28 cellular contexts compared by ENCODE assay signal in the genomic region with DNA sequence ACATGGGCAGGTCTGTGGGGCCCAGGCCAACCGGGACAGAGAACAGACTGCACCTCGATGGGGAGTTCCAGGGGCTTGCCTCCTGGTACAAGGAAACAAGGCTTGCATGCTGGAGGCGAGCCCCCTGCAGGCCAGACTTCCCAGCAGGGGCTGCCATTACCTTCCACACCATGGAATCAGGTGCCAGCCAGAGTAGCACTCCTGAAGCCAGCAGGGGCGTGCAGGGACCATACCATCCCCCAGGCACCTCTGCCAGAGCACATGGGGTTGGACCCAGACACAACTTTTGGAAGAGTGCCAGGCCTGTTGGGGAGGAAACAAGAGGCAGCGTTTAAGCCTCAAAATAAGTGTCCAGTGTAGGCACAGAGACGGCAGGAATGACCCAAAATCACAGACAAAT. TPM values are rescaled to one million over a fixed set of nuclear protein-coding genes. Genes with fewer than 3 reads are reported as not detected.
DNase-seq lines count a peak whose midpoint lies in the region; ATAC-seq and TF ChIP-seq lines count a peak whose summit lies in the region.
"Had no signal": no experiment of that assay in that cellular context is flagged by ENCODE, and none has a peak within 500 bp of the region (broad histone marks: within the 10 kb centered on the region; RNA-seq: fewer than 3 reads in every experiment).

No MANE protein-coding gene starts in this region.

- H3K79me2 ChIP-seq in H9 (ENCODE audit: insufficient read depth, low read length) (no peaks in the 10 kb centered on the region), neural progenitor cell (ENCODE audit: low read depth) (no peaks in the 10 kb centered on the region)

- H3K4me2 ChIP-seq in H9 (ENCODE audit: insufficient read depth, insufficient read length, low read length), result no peak overlapping the region
- no peak overlapping the region for H3K4me2 ChIP-seq in neural progenitor cell

- no peak for ATAC-seq in HG03439 (IDR thresholded peaks at IDR 0.05; ENCODE audit: unreplicated experiment)
- no peak for ATAC-seq in activated T-helper 17 cell treated with anti-CD3 and anti-CD28 coated beads, Interleukin-2, amount 50 U/mL, for 72 hours (replicated peaks)
- ATAC-seq: activated T-cell treated with anti-CD3 and anti-CD28 coated beads, Interleukin-2, amount 50 U/mL, for 4 hours; left lobe of liver; naive thymus-derived CD8-positive, alpha-beta T cell; right cardiac atrium; stimulated activated naive B cell treated with anti-CD40 and anti-IgM and Interleukin-4, amounts not matched to agents 10 μg/mL and 1 μg/mL and 100 μg/mL, for 72 hours had no signal

- H3T11ph ChIP-seq in H9 (ENCODE audit: low read length), result no peak overlapping the region

- no peak overlapping the region for H3K4me3 ChIP-seq in neural progenitor cell
- H3K4me3 ChIP-seq: adrenal gland, heart left ventricle, ovary, SJCRH30, vagina had no signal

- H3K4me1 Mint-ChIP-seq in H9 (no peaks in the 10 kb centered on the region; a peak in 1 of 4 replicates), neural progenitor cell (no peaks in the 10 kb centered on the region)
- H3K4me1 Mint-ChIP-seq in activated T-helper 17 cell treated with anti-CD3 and anti-CD28 coated beads, Interleukin-2, amount 50 U/mL, for 72 hours, result no peaks in the 10 kb centered on the region
- H3K4me1 Mint-ChIP-seq: brain; naive thymus-derived CD8-positive, alpha-beta T cell; stimulated activated naive B cell treated with anti-CD40 and anti-IgM and Interleukin-4, amounts not matched to agents 10 μg/mL and 1 μg/mL and 100 μg/mL, for 72 hours had no signal

- no peaks in the 10 kb centered on the region for H3K79me1 ChIP-seq in H9 (ENCODE audit: insufficient read depth, low read depth, low read length, poor library complexity, severe bottlenecking)

- H3K36me3 Mint-ChIP-seq in H9 (ENCODE audit: insufficient read depth in 1 of 3, low read depth in 3 of 3) (no peaks in the 10 kb centered on the region), neural progenitor cell (no peaks in the 10 kb centered on the region)
- H3K36me3 Mint-ChIP-seq in activated T-helper 17 cell treated with anti-CD3 and anti-CD28 coated beads, Interleukin-2, amount 50 U/mL, for 72 hours (ENCODE audit: low read depth), result no peaks in the 10 kb centered on the region
- H3K36me3 Mint-ChIP-seq: brain; naive thymus-derived CD8-positive, alpha-beta T cell; stimulated activated naive B cell treated with anti-CD40 and anti-IgM and Interleukin-4, amounts not matched to agents 10 μg/mL and 1 μg/mL and 100 μg/mL, for 72 hours had no signal

- H2BK15ac ChIP-seq in H9 (ENCODE audit: low read depth, low read length), result no peak overlapping the region

- no peak overlapping the region for H3K23ac ChIP-seq in H9 (ENCODE audit: insufficient read length, low read depth, low read length)

- H3K9me3 Mint-ChIP-seq in H9 (no peaks in the 10 kb centered on the region), neural progenitor cell (no peaks in the 10 kb centered on the region)
- no peaks in the 10 kb centered on the region for H3K9me3 Mint-ChIP-seq in activated T-helper 17 cell treated with anti-CD3 and anti-CD28 coated beads, Interleukin-2, amount 50 U/mL, for 72 hours
- H3K9me3 Mint-ChIP-seq: activated T-cell treated with anti-CD3 and anti-CD28 coated beads, Interleukin-2, amount 50 U/mL, for 4 hours; brain; naive thymus-derived CD8-positive, alpha-beta T cell; T-helper 1 cell treated with Interleukin-12 subunit alpha and Interleukin-12 subunit beta and Interleukin-4 antibody, amounts not matched to agents 30 μg/mL and 1 μg/mL, for 36 hours had no signal

- no peak overlapping the region for H3K4ac ChIP-seq in H9 (ENCODE audit: low read depth, low read length)

- TF ChIP-seq CTCF in H9 (conservative IDR thresholded peaks at IDR 0.05) (peak; percentile 43; the same call in 2 of the 3 replicates), neural progenitor cell (IDR thresholded peaks at IDR 0.05) (peak; percentile 17)

- peaks cover 3% of the 10 kb centered on the region for H3K27me3 Mint-ChIP-seq in H9 (ENCODE audit: low read depth)
- peaks cover 1% of the 10 kb centered on the region for H3K27me3 Mint-ChIP-seq in neural progenitor cell (ENCODE audit: insufficient read depth, low read depth)
- H3K27me3 Mint-ChIP-seq in activated T-helper 17 cell treated with anti-CD3 and anti-CD28 coated beads, Interleukin-2, amount 50 U/mL, for 72 hours, result no peaks in the 10 kb centered on the region
- H3K27me3 Mint-ChIP-seq: brain had no signal

- H2BK12ac ChIP-seq in H9 (ENCODE audit: insufficient read length, low read depth, low read length), result no peak overlapping the region

- H3K9ac ChIP-seq in H9 (ENCODE audit: extremely low read depth, insufficient read length, low read length), result no peak overlapping the region
- no peak overlapping the region for H3K9ac ChIP-seq in neural progenitor cell

- DNase-seq in NCI-H2227 (lab: John Stamatoyannopoulos, UW; ENCODE audit: unreplicated experiment), result peak; percentile 35
- DNase-seq in NCI-H2227 treated with DMSO at 0.1 percent for 48 hours (lab: John Stamatoyannopoulos, UW), result no peak
- DNase-seq in H9, result peak; percentile 69
- DNase-seq in SK-N-DZ (ENCODE audit: low spot score), result peak; percentile 24
- DNase-seq in neural progenitor cell (ENCODE audit: low spot score), result no peak
- no peak for DNase-seq in NCI-H2029 treated with DMSO at 0.1 percent for 48 hours (lab: John Stamatoyannopoulos, UW)
- DNase-seq: activated CD4-positive, alpha-beta T cell treated with anti-CD3 and anti-CD28 coated beads for 4 hours; activated naive CD4-positive, alpha-beta T cell; activated T-cell treated with anti-CD3 and anti-CD28 coated beads, Interleukin-2, amount 50 U/mL, for 4 hours; adrenal gland; Caco-2; heart left ventricle; naive thymus-derived CD8-positive, alpha-beta T cell; ovary; right cardiac atrium; SJCRH30; stimulated activated CD4-positive, alpha-beta T cell treated with anti-CD3 and anti-CD28 coated beads, Interleukin-4, amount 100 ng/mL, for 24 hours; stimulated activated naive B cell treated with anti-CD40 and anti-IgM and Interleukin-4, amounts not matched to agents 10 μg/mL and 1 μg/mL and 100 μg/mL, for 72 hours had no signal

- no CpG with 5 or more reads among the region's 6 CpGs for WGBS in H9 (ENCODE audit: extremely low coverage, insufficient read length, low lambda C conversion rate)

- no peak overlapping the region; the same call in 1 of the 2 replicates for H3K14ac ChIP-seq in H9 (ENCODE audit: insufficient read depth, low read length)

- no peak overlapping the region for H2AK5ac ChIP-seq in H9 (ENCODE audit: insufficient read length, low read length)

- H3K9me3 ChIP-seq in H9 (ENCODE audit: control insufficient read depth, low read depth, low read length) (no peaks in the 10 kb centered on the region), neural progenitor cell (ENCODE audit: low read depth) (no peaks in the 10 kb centered on the region)
- H3K9me3 ChIP-seq: adrenal gland, Caco-2, heart left ventricle, ovary, SJCRH30, vagina had no signal

- no peak overlapping the region for H2BK120ac ChIP-seq in H9 (ENCODE audit: low read depth, low read length, poor library complexity, severe bottlenecking)

- H3K56ac ChIP-seq in H9 (ENCODE audit: insufficient read length, low read depth, low read length), result no peak overlapping the region

- no peak overlapping the region for H3K4me3 Mint-ChIP-seq in H9
- no peak overlapping the region for H3K4me3 Mint-ChIP-seq in neural progenitor cell
- no peak overlapping the region for H3K4me3 Mint-ChIP-seq in activated T-helper 17 cell treated with anti-CD3 and anti-CD28 coated beads, Interleukin-2, amount 50 U/mL, for 72 hours
- H3K4me3 Mint-ChIP-seq: activated T-cell treated with anti-CD3 and anti-CD28 coated beads, Interleukin-2, amount 50 U/mL, for 4 hours; brain; naive thymus-derived CD8-positive, alpha-beta T cell; stimulated activated naive B cell treated with anti-CD40 and anti-IgM and Interleukin-4, amounts not matched to agents 10 μg/mL and 1 μg/mL and 100 μg/mL, for 72 hours; T-helper 1 cell treated with Interleukin-12 subunit alpha and Interleukin-12 subunit beta and Interleukin-4 antibody, amounts not matched to agents 30 μg/mL and 1 μg/mL, for 36 hours had no signal

- H3K4me1 ChIP-seq in H9 (ENCODE audit: insufficient read depth, low read length) (no peaks in the 10 kb centered on the region), neural progenitor cell (no peaks in the 10 kb centered on the region)
- H3K4me1 ChIP-seq: vagina had no signal

- H3K18ac ChIP-seq in H9 (ENCODE audit: insufficient read length, low read depth, low read length), result no peak overlapping the region

- H3K23me2 ChIP-seq in H9 (ENCODE audit: insufficient read length, low read depth, low read length, poor library complexity, severe bottlenecking), result no peaks in the 10 kb centered on the region

- H4K5ac ChIP-seq in H9 (ENCODE audit: insufficient read length, low read depth, low read length), result no peak overlapping the region

- H3K27ac ChIP-seq in H9 (ENCODE audit: insufficient read length, low read depth, low read length), result no peak overlapping the region
- H3K27ac ChIP-seq in neural progenitor cell, result no peak overlapping the region
- H3K27ac ChIP-seq: adrenal gland, epithelial cell of prostate, heart left ventricle, ovary, SJCRH30, vagina had no signal

- H3K36me3 ChIP-seq in neural progenitor cell, result no peaks in the 10 kb centered on the region
- H3K36me3 ChIP-seq: adrenal gland, ovary, SJCRH30, vagina had no signal

- no peak overlapping the region for H4K8ac ChIP-seq in H9 (replicated peaks; ENCODE audit: insufficient read length, low read depth, low read length)

- H3F3A ChIP-seq in neural progenitor cell (ENCODE audit: low read depth), result no peaks in the 10 kb centered on the region

- H4K91ac ChIP-seq in H9 (ENCODE audit: insufficient read length, low read depth, low read length), result no peak overlapping the region

- no peak overlapping the region for H3K27ac Mint-ChIP-seq in H9
- no peak overlapping the region for H3K27ac Mint-ChIP-seq in neural progenitor cell
- no peak overlapping the region for H3K27ac Mint-ChIP-seq in activated T-helper 17 cell treated with anti-CD3 and anti-CD28 coated beads, Interleukin-2, amount 50 U/mL, for 72 hours
- H3K27ac Mint-ChIP-seq: brain; naive thymus-derived CD8-positive, alpha-beta T cell; stimulated activated naive B cell treated with anti-CD40 and anti-IgM and Interleukin-4, amounts not matched to agents 10 μg/mL and 1 μg/mL and 100 μg/mL, for 72 hours; T-helper 1 cell treated with Interleukin-12 subunit alpha and Interleukin-12 subunit beta and Interleukin-4 antibody, amounts not matched to agents 30 μg/mL and 1 μg/mL, for 36 hours had no signal

- no peak overlapping the region for H2BK20ac ChIP-seq in H9 (ENCODE audit: low read depth, low read length, poor library complexity, severe bottlenecking)

- H3K27me3 ChIP-seq in H9 (ENCODE audit: insufficient read depth, low read length), result no peaks in the 10 kb centered on the region
- no peaks in the 10 kb centered on the region for H3K27me3 ChIP-seq in neural progenitor cell
- H3K27me3 ChIP-seq: adrenal gland, heart left ventricle, ovary, SJCRH30, vagina had no signal

- H2AFZ ChIP-seq in H9 (ENCODE audit: low read length) (no peak overlapping the region), neural progenitor cell (replicated peaks) (peak overlapping the region; percentile 26)

- H2BK5ac ChIP-seq in H9 (ENCODE audit: insufficient read length, low read length), result no peak overlapping the region

- H4K20me1 ChIP-seq in H9 (ENCODE audit: control insufficient read depth, insufficient read depth, insufficient read length), result no peaks in the 10 kb centered on the region
- no peaks in the 10 kb centered on the region for H4K20me1 ChIP-seq in neural progenitor cell (ENCODE audit: low read depth)

RNA-seq across cellular contexts. Expression of a gene that starts 6.5 kb away (rescaled TPM):
- not detected in 2 replicates for total RNA-seq in H9 (2021)
- 0.20 and 0.23 TPM in 2 replicates for polyA plus RNA-seq in SK-N-DZ (2014; cell fraction: cytosol; rRNA removed)
- polyA plus RNA-seq in SK-N-DZ (2014; cell fraction: nucleus; rRNA removed), result 0.72 TPM in 1 of 2 replicates, not detected in the other
- total RNA-seq in neural progenitor cell (ENCODE audit: low replicate concordance), result not detected in 2 replicates
- total RNA-seq in activated T-helper 17 cell treated with anti-CD3 and anti-CD28 coated beads, Interleukin-2, amount 50 U/mL, for 72 hours, result not detected
- total RNA-seq: activated CD8-positive, alpha-beta memory T cell treated with anti-CD3 and anti-CD28 coated beads for 36 hours; activated T-cell treated with anti-CD3 and anti-CD28 coated beads, Interleukin-2, amount 50 U/mL, for 4 hours; Caco-2; chondrocyte; MCF 10A; naive thymus-derived CD8-positive, alpha-beta T cell; vagina had no signal
- polyA plus RNA-seq: naive thymus-derived CD8-positive, alpha-beta T cell had no signal

RNA-seq across cellular contexts. Expression of a gene that starts 50.7 kb away (rescaled TPM):
- total RNA-seq in H9 (2021) (0.35 and 0.61 TPM in 2 replicates), neural progenitor cell (ENCODE audit: low replicate concordance) (3.2 and 4.5 TPM in 2 replicates)
- polyA plus RNA-seq in SK-N-DZ (2014; cell fraction: cytosol; rRNA removed), result 0.50 and 3.3 TPM in 2 replicates
- polyA plus RNA-seq in SK-N-DZ (2014; cell fraction: nucleus; rRNA removed), result not detected in 2 replicates
- not detected for total RNA-seq in activated T-helper 17 cell treated with anti-CD3 and anti-CD28 coated beads, Interleukin-2, amount 50 U/mL, for 72 hours
- total RNA-seq: activated CD8-positive, alpha-beta memory T cell treated with anti-CD3 and anti-CD28 coated beads for 36 hours; activated T-cell treated with anti-CD3 and anti-CD28 coated beads, Interleukin-2, amount 50 U/mL, for 4 hours; Caco-2; MCF 10A; SJCRH30 had no signal
- polyA plus RNA-seq: heart left ventricle had no signal

Comparison
In these comparisons a context has a peak if more than half of its experiments do, and no peak if none do; other contexts are left out.
1. DNase-seq: peak in NCI-H2227 (single experiment), H9 (single experiment) and SK-N-DZ (single experiment); none in NCI-H2227 treated with DMSO at 0.1 percent for 48 hours (single experiment), neural progenitor cell (single experiment) and NCI-H2029 treated with DMSO at 0.1 percent for 48 hours (single experiment).